Comparison of ENCODE assay signal across 1 cellular context in the genomic region with DNA sequence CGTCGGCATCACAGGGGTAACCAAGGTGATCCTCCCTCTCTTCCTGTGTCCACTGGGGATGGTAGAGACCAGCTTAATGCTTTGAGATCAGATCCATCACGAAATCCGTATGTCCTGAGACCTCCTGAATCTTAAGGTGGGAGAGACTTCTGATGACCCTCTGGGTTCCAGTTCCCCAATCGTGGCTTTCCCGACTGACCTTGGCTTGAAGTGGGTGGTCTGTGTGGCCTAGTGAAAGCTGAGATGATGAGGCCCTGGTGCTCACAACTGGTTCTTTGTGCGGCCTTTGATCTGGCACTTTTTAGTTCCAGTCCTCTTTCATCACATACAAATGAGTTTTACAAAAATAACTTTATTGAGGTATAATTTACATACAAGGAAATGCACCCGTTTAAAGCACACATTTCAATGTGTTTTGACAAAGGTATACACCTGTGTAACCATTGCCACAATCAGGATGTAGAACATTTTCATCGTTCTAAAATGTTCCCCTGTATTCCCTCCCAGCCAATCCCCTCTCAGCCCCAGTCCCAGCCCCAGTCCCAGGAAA.
TF ChIP-seq lines count a peak whose summit lies in the region.

No MANE protein-coding gene starts in this region.

TF ChIP-seq in WTC11, 78 proteins besides CTCF, POLR2A, EP300 and RAD21:
- TF ChIP-seq, protein P1, sequence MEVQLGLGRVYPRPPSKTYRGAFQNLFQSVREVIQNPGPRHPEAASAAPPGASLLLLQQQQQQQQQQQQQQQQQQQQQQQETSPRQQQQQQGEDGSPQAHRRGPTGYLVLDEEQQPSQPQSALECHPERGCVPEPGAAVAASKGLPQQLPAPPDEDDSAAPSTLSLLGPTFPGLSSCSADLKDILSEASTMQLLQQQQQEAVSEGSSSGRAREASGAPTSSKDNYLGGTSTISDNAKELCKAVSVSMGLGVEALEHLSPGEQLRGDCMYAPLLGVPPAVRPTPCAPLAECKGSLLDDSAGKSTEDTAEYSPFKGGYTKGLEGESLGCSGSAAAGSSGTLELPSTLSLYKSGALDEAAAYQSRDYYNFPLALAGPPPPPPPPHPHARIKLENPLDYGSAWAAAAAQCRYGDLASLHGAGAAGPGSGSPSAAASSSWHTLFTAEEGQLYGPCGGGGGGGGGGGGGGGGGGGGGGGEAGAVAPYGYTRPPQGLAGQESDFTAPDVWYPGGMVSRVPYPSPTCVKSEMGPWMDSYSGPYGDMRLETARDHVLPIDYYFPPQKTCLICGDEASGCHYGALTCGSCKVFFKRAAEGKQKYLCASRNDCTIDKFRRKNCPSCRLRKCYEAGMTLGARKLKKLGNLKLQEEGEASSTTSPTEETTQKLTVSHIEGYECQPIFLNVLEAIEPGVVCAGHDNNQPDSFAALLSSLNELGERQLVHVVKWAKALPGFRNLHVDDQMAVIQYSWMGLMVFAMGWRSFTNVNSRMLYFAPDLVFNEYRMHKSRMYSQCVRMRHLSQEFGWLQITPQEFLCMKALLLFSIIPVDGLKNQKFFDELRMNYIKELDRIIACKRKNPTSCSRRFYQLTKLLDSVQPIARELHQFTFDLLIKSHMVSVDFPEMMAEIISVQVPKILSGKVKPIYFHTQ (CRISPR knock-in tag; IDR thresholded peaks at IDR 0.05): no peak
- TF ChIP-seq, protein P2, sequence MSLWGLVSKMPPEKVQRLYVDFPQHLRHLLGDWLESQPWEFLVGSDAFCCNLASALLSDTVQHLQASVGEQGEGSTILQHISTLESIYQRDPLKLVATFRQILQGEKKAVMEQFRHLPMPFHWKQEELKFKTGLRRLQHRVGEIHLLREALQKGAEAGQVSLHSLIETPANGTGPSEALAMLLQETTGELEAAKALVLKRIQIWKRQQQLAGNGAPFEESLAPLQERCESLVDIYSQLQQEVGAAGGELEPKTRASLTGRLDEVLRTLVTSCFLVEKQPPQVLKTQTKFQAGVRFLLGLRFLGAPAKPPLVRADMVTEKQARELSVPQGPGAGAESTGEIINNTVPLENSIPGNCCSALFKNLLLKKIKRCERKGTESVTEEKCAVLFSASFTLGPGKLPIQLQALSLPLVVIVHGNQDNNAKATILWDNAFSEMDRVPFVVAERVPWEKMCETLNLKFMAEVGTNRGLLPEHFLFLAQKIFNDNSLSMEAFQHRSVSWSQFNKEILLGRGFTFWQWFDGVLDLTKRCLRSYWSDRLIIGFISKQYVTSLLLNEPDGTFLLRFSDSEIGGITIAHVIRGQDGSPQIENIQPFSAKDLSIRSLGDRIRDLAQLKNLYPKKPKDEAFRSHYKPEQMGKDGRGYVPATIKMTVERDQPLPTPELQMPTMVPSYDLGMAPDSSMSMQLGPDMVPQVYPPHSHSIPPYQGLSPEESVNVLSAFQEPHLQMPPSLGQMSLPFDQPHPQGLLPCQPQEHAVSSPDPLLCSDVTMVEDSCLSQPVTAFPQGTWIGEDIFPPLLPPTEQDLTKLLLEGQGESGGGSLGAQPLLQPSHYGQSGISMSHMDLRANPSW (CRISPR knock-in tag; conservative IDR thresholded peaks at IDR 0.05; ENCODE audit: low read depth): no peak
